Comparison of ENCODE assay signal across 8 cellular contexts in the genomic region with DNA sequence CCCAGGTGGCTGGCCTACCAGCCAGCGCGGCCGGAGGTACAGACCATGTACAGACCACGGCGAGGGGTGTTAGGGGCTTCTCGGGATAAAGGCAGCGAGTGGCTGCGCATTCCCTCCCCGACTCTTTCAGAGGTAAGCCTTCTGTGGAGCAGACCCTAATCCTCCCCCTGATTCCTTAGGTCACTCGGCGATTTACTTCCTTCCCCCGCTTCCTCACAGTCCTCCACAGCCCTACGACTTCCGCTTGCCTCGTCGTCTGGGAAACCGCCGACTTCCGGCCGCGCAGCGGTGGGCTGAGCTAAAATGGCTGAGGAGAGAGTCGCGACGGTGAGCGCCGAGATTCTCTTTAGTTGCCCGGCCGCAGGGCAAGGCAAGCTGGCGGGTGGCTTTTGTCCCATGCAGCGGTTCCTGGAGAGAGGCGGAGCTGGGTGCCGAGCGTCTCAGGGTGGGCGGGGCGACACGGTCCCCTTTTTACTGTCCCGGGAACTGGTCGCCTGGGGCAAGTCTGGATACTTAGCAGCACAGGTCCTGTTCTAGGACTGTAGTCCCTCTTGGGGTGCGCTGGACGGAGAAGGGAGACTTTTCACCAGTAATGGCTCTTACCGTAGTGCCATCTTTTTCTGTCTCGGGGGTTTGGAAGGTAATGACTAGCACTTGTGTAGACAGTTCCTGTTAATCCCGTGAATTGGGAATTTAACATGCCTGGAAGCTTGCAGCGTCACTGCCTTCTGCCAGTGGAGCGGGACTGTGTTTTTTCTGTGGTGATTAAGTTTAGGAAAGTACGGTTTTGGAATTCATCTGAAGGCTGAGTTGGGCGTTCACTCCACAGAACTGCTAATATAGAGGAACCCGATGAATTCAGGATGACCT. TPM values are rescaled to one million over a fixed set of nuclear protein-coding genes. Genes with fewer than 3 reads are reported as not detected.
DNase-seq lines count a peak whose midpoint lies in the region; ATAC-seq and TF ChIP-seq lines count a peak whose summit lies in the region.

A gene with protein sequence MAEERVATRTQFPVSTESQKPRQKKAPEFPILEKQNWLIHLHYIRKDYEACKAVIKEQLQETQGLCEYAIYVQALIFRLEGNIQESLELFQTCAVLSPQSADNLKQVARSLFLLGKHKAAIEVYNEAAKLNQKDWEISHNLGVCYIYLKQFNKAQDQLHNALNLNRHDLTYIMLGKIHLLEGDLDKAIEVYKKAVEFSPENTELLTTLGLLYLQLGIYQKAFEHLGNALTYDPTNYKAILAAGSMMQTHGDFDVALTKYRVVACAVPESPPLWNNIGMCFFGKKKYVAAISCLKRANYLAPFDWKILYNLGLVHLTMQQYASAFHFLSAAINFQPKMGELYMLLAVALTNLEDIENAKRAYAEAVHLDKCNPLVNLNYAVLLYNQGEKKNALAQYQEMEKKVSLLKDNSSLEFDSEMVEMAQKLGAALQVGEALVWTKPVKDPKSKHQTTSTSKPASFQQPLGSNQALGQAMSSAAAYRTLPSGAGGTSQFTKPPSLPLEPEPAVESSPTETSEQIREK (plus strand): TSS at position 283 of the 870 bp plus-strand sequence. CDS start 21 bp downstream, at position 304.
A gene with protein sequence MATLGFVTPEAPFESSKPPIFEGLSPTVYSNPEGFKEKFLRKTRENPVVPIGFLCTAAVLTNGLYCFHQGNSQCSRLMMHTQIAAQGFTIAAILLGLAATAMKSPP (minus strand): TSS at position 258 of the 870 bp plus-strand sequence. CDS start 9,808 bp downstream, outside the sequence.

- H3K9ac ChIP-seq in subcutaneous abdominal adipose tissue (ENCODE audit: low read length in 5 of 5), result peak within 1 kb of the TSS; percentile 79 to 97 (median 96)

- peak; percentile 95 for ATAC-seq in GM21717 (IDR thresholded peaks at IDR 0.05; ENCODE audit: unreplicated experiment)

- H3K27ac Mint-ChIP-seq in Calu3 (ENCODE audit: unreplicated experiment) (peak within 1 kb of the TSS; percentile 94), nephron progenitor cell (peak within 1 kb of the TSS; percentile 97)

- H3K27ac ChIP-seq in subcutaneous abdominal adipose tissue (ENCODE audit: low read depth, low read length), result peak within 1 kb of the TSS; percentile 88

- no peaks in the 10 kb centered on the region for H3K27me3 ChIP-seq in subcutaneous abdominal adipose tissue (ENCODE audit: control insufficient read depth in 5 of 5, insufficient read depth in 4 of 5, low read length in 5 of 5)

- DNase-seq in Calu3 (peak; percentile 94), KBM-7 (peak; percentile 99), fibroblast of peridontal ligament (ENCODE audit: extremely low read depth) (peak; percentile 81), nephron progenitor cell (peak; percentile 90), NCI-H1105 treated with DMSO at 0.1 percent for 48 hours (lab: John Stamatoyannopoulos, UW) (no peak)
- DNase-seq in activated T-cell treated with anti-CD3 and anti-CD28 coated beads, Interleukin-2, amount 50 U/mL, for 1 hour, result peak; percentile 86

- no peaks in the 10 kb centered on the region for H3K9me3 Mint-ChIP-seq in Calu3 (ENCODE audit: low read depth, unreplicated experiment)
- no peaks in the 10 kb centered on the region for H3K9me3 Mint-ChIP-seq in nephron progenitor cell

- peaks cover 8% of the 10 kb centered on the region for H3K4me1 Mint-ChIP-seq in Calu3 (ENCODE audit: low read depth, unreplicated experiment)
- H3K4me1 Mint-ChIP-seq in nephron progenitor cell, result peaks cover 15% of the 10 kb centered on the region

- TF ChIP-seq CTCF in Calu3 (IDR thresholded peaks at IDR 0.05; ENCODE audit: unreplicated experiment) (no peak), nephron progenitor cell (IDR thresholded peaks at IDR 0.05) (no peak)

- CTCF ChIA-PET in Calu3 (lab: Charles Lee), result interaction anchor here (0.5 to 1.5 kb wide), 3 partner anchors 12 to 929 kb away, joined by 4 to 9 read pairs (median 5); no protein-coding TSS in a partner anchor

- H3K36me3 ChIP-seq in subcutaneous abdominal adipose tissue (ENCODE audit: control insufficient read depth in 5 of 5, insufficient read depth in 5 of 5, low read length in 5 of 5), result no peaks in the 10 kb centered on the region

- H3K4me3 Mint-ChIP-seq in Calu3 (ENCODE audit: low read depth, unreplicated experiment), result peak within 1 kb of the TSS; percentile 94
- H3K4me3 Mint-ChIP-seq in nephron progenitor cell, result peak within 1 kb of the TSS; percentile 95

- peaks cover 19% of the 10 kb centered on the region for H3K36me3 Mint-ChIP-seq in Calu3 (ENCODE audit: insufficient read depth, unreplicated experiment)
- H3K36me3 Mint-ChIP-seq in nephron progenitor cell (ENCODE audit: low read depth), result no peaks in the 10 kb centered on the region

- H3K27me3 Mint-ChIP-seq in Calu3 (ENCODE audit: unreplicated experiment) (no peaks in the 10 kb centered on the region), nephron progenitor cell (ENCODE audit: low read depth, poor library complexity) (peaks cover 9% of the 10 kb centered on the region)

- intact Hi-C loops in Calu3 (cut with micrococcal nuclease; ENCODE audit: unreplicated experiment), result no loop called here

- H3K4me1 ChIP-seq in subcutaneous abdominal adipose tissue (ENCODE audit: control insufficient read depth in 5 of 5, insufficient read depth in 5 of 5, low read length in 5 of 5), result peaks cover 0 to 18% (median 16%) of the 10 kb centered on the region in 5 donors

- TSS peak; percentile 84 for BruUV-seq in Calu3 (replicated peaks; lab: Mats Ljungman, UMichigan)

- in situ Hi-C loops in KBM-7 (cut with MboI; ENCODE audit: low pct_unique_long_range_greater_than_20kb, low sequenced_read_pairs), result loop anchor here (25.0 kb wide), 2 partner anchors 1451 to 1626 kb away; a partner anchor contains a TSS

- peak within 1 kb of the TSS; percentile 77 to 100 (median 98) for H3K4me3 ChIP-seq in subcutaneous abdominal adipose tissue (ENCODE audit: low read depth in 1 of 5, low read length in 5 of 5)

- H3K9me3 ChIP-seq in subcutaneous abdominal adipose tissue (ENCODE audit: control insufficient read depth in 5 of 5, low read length in 5 of 5), result no peaks in the 10 kb centered on the region

RNA-seq across cellular contexts. Expression of the first gene that starts in this region (rescaled TPM):
- total RNA-seq in Calu3 (2022), result 22.4 and 23.0 TPM in 2 replicates

RNA-seq across cellular contexts. Expression of the second gene that starts in this region (rescaled TPM):
- 0.34 TPM in 1 of 2 replicates, not detected in the other for total RNA-seq in Calu3 (2022)
